ENCODE assay signal across 8 cellular contexts in the genomic region with DNA sequence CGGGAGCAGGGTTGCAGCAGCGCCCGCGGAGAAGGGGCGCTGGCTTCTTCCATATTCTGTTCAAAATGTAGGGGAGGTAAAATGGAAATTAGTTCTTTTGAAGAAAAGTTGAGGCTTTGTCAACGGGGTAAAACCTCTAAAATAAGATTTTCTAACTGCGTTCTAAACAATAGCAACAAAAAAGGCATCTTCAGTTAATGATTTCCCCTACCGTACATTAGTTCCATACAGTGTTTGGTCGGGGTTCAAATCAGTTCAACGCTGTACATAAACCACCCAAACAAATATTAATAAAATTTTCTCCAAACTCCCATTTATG. TPM values are rescaled to one million over a fixed set of nuclear protein-coding genes. Genes with fewer than 3 reads are reported as not detected.
A peak's percentile ranks its signal among the peaks of the same experiment; 100 is the strongest.
DNase-seq lines count a peak whose midpoint lies in the region; ATAC-seq and TF ChIP-seq lines count a peak whose summit lies in the region.

No MANE protein-coding gene starts in this region.

- ATAC-seq in SK-N-SH treated with all-trans-retinoic acid at 6 μM for 48 hours (no peak), psoas muscle (no peak), GM21367 (IDR thresholded peaks at IDR 0.05; ENCODE audit: unreplicated experiment) (no peak)

- 6 to 11% (median 6%) methylated on average over 10 of the region's 10 CpGs for WGBS in psoas muscle, 3 donors

- H3K4me1 ChIP-seq in fibroblast of lung (ENCODE audit: control insufficient read depth, extremely low read depth, insufficient read depth, low read length) (peaks cover 3% of the 10 kb centered on the region), psoas muscle (peaks cover 9% of the 10 kb centered on the region)

- peak overlapping the region; percentile 94 for H3K9ac ChIP-seq in fibroblast of lung (ENCODE audit: insufficient read depth, low read length)

- no peaks in the 10 kb centered on the region for H3K9me3 ChIP-seq in fibroblast of lung (ENCODE audit: control insufficient read depth, insufficient read depth, low read depth, low read length)
- no peaks in the 10 kb centered on the region for H3K9me3 ChIP-seq in psoas muscle

- H3K79me2 ChIP-seq in fibroblast of lung (ENCODE audit: control insufficient read depth, insufficient read depth, low read length), result peaks cover 11% of the 10 kb centered on the region

- intact Hi-C loops in psoas muscle (cut with DNase I), result loop anchor here (5.0 to 10.0 kb wide), 4 partner anchors 194 to 1863 kb away; a partner anchor contains a TSS

- H3K4me2 ChIP-seq in fibroblast of lung (ENCODE audit: extremely low read depth, insufficient read depth, low read length), result peak overlapping the region; percentile 79

- no peaks in the 10 kb centered on the region for H4K20me1 ChIP-seq in fibroblast of lung (ENCODE audit: control insufficient read depth, extremely low read depth, insufficient read depth, low read length)

- no peak for DNase-seq in GM12864 (ENCODE audit: low read depth)
- DNase-seq in fibroblast of lung (ENCODE audit: low read depth in 2 of 2), result no peak
- DNase-seq in psoas muscle, result no peak
- DNase-seq in NCI-H2171 (lab: John Stamatoyannopoulos, UW), result no peak
- no peak for DNase-seq in Kasumi-1 (lab: John Stamatoyannopoulos, UW)
- no peak for DNase-seq in pons (ENCODE audit: low spot score)

- H3K36me3 ChIP-seq in fibroblast of lung (ENCODE audit: control insufficient read depth, insufficient read depth, low read length) (no peaks in the 10 kb centered on the region), psoas muscle (ENCODE audit: insufficient read depth in 1 of 2, low read depth in 1 of 2) (no peaks in the 10 kb centered on the region)

- H3K4me3 ChIP-seq in GM12864 (ENCODE audit: low read depth, low read length) (peak overlapping the region; percentile 96), fibroblast of lung (replicated peaks in 1 of 4; ENCODE audit: control extremely low read depth in 1 of 4, insufficient read depth in 1 of 4, low read depth in 3 of 4, low read length in 4 of 4) (peak overlapping the region; percentile 77 to 91 (median 85)), psoas muscle (peak overlapping the region; percentile 100)

- H3K27me3 ChIP-seq in fibroblast of lung (ENCODE audit: control insufficient read depth, insufficient read depth, low read length), result no peaks in the 10 kb centered on the region
- no peaks in the 10 kb centered on the region for H3K27me3 ChIP-seq in psoas muscle (ENCODE audit: insufficient read depth in 3 of 3, low read length in 2 of 3)

- H3K27ac ChIP-seq in fibroblast of lung (ENCODE audit: insufficient read depth, low read length) (peak overlapping the region; percentile 96), psoas muscle (peak overlapping the region; percentile 95)

- H2AFZ ChIP-seq in fibroblast of lung (ENCODE audit: low read length), result peak overlapping the region; percentile 17

- TF ChIP-seq CTCF in GM12864 (IDR thresholded peaks at IDR 0.05; ENCODE audit: low read depth, low read length, missing control alignments), result no peak
- no peak for TF ChIP-seq CTCF in fibroblast of lung (conservative IDR thresholded peaks at IDR 0.05 in 1 of 2, IDR thresholded peaks at IDR 0.05 in 1 of 2; ENCODE audit: low read depth in 1 of 2, low read length in 2 of 2)
- TF ChIP-seq CTCF in psoas muscle (IDR thresholded peaks at IDR 0.05), result no peak

TF ChIP-seq in SK-N-SH treated with all-trans-retinoic acid at 6 μM for 48 hours, 23 proteins besides CTCF, POLR2A, EP300 and RAD21:
- TF ChIP-seq, protein P1, sequence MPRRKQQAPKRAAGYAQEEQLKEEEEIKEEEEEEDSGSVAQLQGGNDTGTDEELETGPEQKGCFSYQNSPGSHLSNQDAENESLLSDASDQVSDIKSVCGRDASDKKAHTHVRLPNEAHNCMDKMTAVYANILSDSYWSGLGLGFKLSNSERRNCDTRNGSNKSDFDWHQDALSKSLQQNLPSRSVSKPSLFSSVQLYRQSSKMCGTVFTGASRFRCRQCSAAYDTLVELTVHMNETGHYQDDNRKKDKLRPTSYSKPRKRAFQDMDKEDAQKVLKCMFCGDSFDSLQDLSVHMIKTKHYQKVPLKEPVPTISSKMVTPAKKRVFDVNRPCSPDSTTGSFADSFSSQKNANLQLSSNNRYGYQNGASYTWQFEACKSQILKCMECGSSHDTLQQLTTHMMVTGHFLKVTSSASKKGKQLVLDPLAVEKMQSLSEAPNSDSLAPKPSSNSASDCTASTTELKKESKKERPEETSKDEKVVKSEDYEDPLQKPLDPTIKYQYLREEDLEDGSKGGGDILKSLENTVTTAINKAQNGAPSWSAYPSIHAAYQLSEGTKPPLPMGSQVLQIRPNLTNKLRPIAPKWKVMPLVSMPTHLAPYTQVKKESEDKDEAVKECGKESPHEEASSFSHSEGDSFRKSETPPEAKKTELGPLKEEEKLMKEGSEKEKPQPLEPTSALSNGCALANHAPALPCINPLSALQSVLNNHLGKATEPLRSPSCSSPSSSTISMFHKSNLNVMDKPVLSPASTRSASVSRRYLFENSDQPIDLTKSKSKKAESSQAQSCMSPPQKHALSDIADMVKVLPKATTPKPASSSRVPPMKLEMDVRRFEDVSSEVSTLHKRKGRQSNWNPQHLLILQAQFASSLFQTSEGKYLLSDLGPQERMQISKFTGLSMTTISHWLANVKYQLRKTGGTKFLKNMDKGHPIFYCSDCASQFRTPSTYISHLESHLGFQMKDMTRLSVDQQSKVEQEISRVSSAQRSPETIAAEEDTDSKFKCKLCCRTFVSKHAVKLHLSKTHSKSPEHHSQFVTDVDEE (CRISPR knock-in tag; IDR thresholded peaks at IDR 0.05), result peak; percentile 5; the same call in 1 of the 2 replicates
- no peak for TF ChIP-seq ZNF565 (CRISPR knock-in tag; conservative IDR thresholded peaks at IDR 0.05; ENCODE audit: low read depth)

RNA-seq across cellular contexts. Expression of a gene that starts 0.3 kb away (rescaled TPM):
- total RNA-seq in fibroblast of lung (7.4 and 8.9 TPM in 2 replicates), psoas muscle (1 to 10 TPM; 2.1 to 5.2 (median 4.2) TPM)
- polyA plus RNA-seq in fibroblast of lung (9.0 and 9.2 TPM in 2 replicates), psoas muscle (1 to 10 TPM; 2.2 to 3.6 (median 2.4) TPM)
- 4.8 and 6.5 TPM in 2 replicates for polyA plus RNA-seq in fibroblast of lung (2012)
- 9.6 and 19.2 TPM in 2 replicates for polyA minus RNA-seq in fibroblast of lung (ENCODE audit: low replicate concordance)
